In the genomic region with DNA sequence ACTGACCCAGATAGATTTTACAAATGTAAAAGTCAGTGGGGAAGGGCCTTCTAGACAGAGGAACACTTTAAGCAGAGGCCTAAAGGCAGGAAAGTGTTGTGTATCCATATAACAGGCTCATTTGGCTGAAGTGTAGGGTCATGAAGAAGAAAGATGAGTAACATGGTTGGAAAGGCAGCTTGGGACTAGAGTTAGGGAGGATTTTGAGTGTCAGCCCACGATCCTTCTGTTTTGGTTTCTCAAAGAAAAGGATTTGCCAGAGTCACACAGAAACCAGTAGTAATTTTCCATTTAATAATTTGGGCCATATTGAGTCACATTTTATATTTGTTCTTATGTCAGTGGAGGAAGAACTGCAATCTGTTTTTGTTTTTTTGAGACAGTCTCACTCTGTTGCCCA, we compare ENCODE assay signal across 32 cellular contexts.
"Had no signal": no experiment of that assay in that cellular context is flagged by ENCODE, and none has a peak within 500 bp of the region (broad histone marks: within the 10 kb centered on the region; RNA-seq: fewer than 3 reads in every experiment).

No MANE protein-coding gene starts in this region.

- H3K9me3 Mint-ChIP-seq: type B pancreatic cell had no signal

- H3K9me3 ChIP-seq: neutrophil, ovary, psoas muscle, right lobe of liver, sigmoid colon, testis, tibial artery, transverse colon, uterus had no signal

- H3K4me3 ChIP-seq: ovary, psoas muscle, right lobe of liver, sigmoid colon, stomach, suprapubic skin, testis, tibial artery, transverse colon, upper lobe of right lung, uterus had no signal

- H3K4me1 ChIP-seq: parathyroid adenoma, psoas muscle, right lobe of liver, sigmoid colon, stomach, suprapubic skin, testis, tibial artery, transverse colon, upper lobe of right lung, uterus had no signal

- H3K36me3 Mint-ChIP-seq: type B pancreatic cell had no signal

- H3K27me3 ChIP-seq: neutrophil, ovary, right lobe of liver, sigmoid colon, stomach, suprapubic skin, testis, tibial artery, transverse colon, upper lobe of right lung, uterus had no signal

- H3K9ac ChIP-seq: parathyroid adenoma had no signal

- H3K4me1 Mint-ChIP-seq: naive thymus-derived CD4-positive, alpha-beta T cell; natural killer cell; nephron; neural crest cell; stimulated activated effector memory CD8-positive, alpha-beta T cell treated with anti-CD3 and anti-CD28 coated beads, Interleukin-12 subunit alpha, Interleukin-12 subunit beta, amount 100 ng/mL, for 72 hours; stimulated activated naive B cell treated with anti-CD40 and anti-IgM and Interleukin-4, amounts not matched to agents 10 μg/mL and 1 μg/mL and 100 μg/mL, for 72 hours had no signal

- H2AFZ ChIP-seq: parathyroid adenoma had no signal

- H3K27me3 Mint-ChIP-seq: naive thymus-derived CD4-positive, alpha-beta T cell; progenitor cell of endocrine pancreas; stimulated activated naive B cell treated with anti-CD40 and anti-IgM and Interleukin-4, amounts not matched to agents 10 μg/mL and 1 μg/mL and 100 μg/mL, for 72 hours; stimulated activated naive CD8-positive, alpha-beta T cell treated with anti-CD3 and anti-CD28 coated beads, Interleukin-15, Interleukin-2, amounts not matched to agents 100 ng/mL and 50 ng/mL, for 24 hours; type B pancreatic cell had no signal

- DNase-seq: naive thymus-derived CD4-positive, alpha-beta T cell; natural killer cell; nucleus accumbens; ovary; posterior cingulate gyrus; psoas muscle; right cardiac atrium; right lobe of liver; sigmoid colon; small intestine; stimulated activated CD4-positive, alpha-beta T cell treated with anti-CD3 and anti-CD28 coated beads, Interleukin-15, amount 100 ng/mL, for 24 hours; stimulated activated CD4-positive, alpha-beta T cell treated with anti-CD3 and anti-CD28 coated beads, Interleukin-2, amount 100 ng/mL, for 24 hours; stimulated activated CD4-positive, alpha-beta T cell treated with anti-CD3 and anti-CD28 coated beads, Interleukin-2, amount 100 ng/mL, for 48 hours; stimulated activated CD4-positive, alpha-beta T cell treated with anti-CD3 and anti-CD28 coated beads, Interleukin-4, amount 100 ng/mL, for 24 hours; stimulated activated naive B cell treated with anti-CD40 and anti-IgM and Interleukin-4, amounts not matched to agents 10 μg/mL and 1 μg/mL and 100 μg/mL, for 72 hours; stimulated activated naive CD4-positive, alpha-beta T cell treated with Interleukin-2 at 50 U/mL for 16 hours; stomach; substantia nigra; testis; tibial artery; transverse colon; upper lobe of right lung; uterus had no signal

- H3K4me3 Mint-ChIP-seq: naive thymus-derived CD4-positive, alpha-beta T cell; natural killer cell; nephron; neural crest cell; stimulated activated effector memory CD8-positive, alpha-beta T cell treated with anti-CD3 and anti-CD28 coated beads, Interleukin-12 subunit alpha, Interleukin-12 subunit beta, amount 100 ng/mL, for 72 hours; stimulated activated naive B cell treated with anti-CD40 and anti-IgM and Interleukin-4, amounts not matched to agents 10 μg/mL and 1 μg/mL and 100 μg/mL, for 72 hours; stimulated activated naive CD8-positive, alpha-beta T cell treated with anti-CD3 and anti-CD28 coated beads, Interleukin-15, Interleukin-2, amounts not matched to agents 100 ng/mL and 50 ng/mL, for 24 hours; type B pancreatic cell had no signal

- ATAC-seq: naive thymus-derived CD4-positive, alpha-beta T cell; natural killer cell; psoas muscle; right cardiac atrium; right lobe of liver; stimulated activated effector memory CD8-positive, alpha-beta T cell treated with anti-CD3 and anti-CD28 coated beads, Interleukin-12 subunit alpha, Interleukin-12 subunit beta, amount 100 ng/mL, for 72 hours; stimulated activated naive B cell treated with anti-CD40 and anti-IgM and Interleukin-4, amounts not matched to agents 10 μg/mL and 1 μg/mL and 100 μg/mL, for 72 hours; upper lobe of right lung had no signal

- H3K27ac ChIP-seq: neutrophil, ovary, parathyroid adenoma, psoas muscle, right lobe of liver, sigmoid colon, stomach, suprapubic skin, testis, tibial artery, transverse colon, upper lobe of right lung, uterus had no signal

- H3K36me3 ChIP-seq: neutrophil, ovary, right lobe of liver, sigmoid colon, stomach, suprapubic skin, tibial artery, transverse colon, upper lobe of right lung, uterus had no signal

- H3K79me2 ChIP-seq: parathyroid adenoma had no signal

- H3K27ac Mint-ChIP-seq: naive thymus-derived CD4-positive, alpha-beta T cell; natural killer cell; nephron; progenitor cell of endocrine pancreas; stimulated activated effector memory CD8-positive, alpha-beta T cell treated with anti-CD3 and anti-CD28 coated beads, Interleukin-12 subunit alpha, Interleukin-12 subunit beta, amount 100 ng/mL, for 72 hours; stimulated activated naive B cell treated with anti-CD40 and anti-IgM and Interleukin-4, amounts not matched to agents 10 μg/mL and 1 μg/mL and 100 μg/mL, for 72 hours; stimulated activated naive CD8-positive, alpha-beta T cell treated with anti-CD3 and anti-CD28 coated beads, Interleukin-15, Interleukin-2, amounts not matched to agents 100 ng/mL and 50 ng/mL, for 24 hours; type B pancreatic cell had no signal
